In the genomic region with DNA sequence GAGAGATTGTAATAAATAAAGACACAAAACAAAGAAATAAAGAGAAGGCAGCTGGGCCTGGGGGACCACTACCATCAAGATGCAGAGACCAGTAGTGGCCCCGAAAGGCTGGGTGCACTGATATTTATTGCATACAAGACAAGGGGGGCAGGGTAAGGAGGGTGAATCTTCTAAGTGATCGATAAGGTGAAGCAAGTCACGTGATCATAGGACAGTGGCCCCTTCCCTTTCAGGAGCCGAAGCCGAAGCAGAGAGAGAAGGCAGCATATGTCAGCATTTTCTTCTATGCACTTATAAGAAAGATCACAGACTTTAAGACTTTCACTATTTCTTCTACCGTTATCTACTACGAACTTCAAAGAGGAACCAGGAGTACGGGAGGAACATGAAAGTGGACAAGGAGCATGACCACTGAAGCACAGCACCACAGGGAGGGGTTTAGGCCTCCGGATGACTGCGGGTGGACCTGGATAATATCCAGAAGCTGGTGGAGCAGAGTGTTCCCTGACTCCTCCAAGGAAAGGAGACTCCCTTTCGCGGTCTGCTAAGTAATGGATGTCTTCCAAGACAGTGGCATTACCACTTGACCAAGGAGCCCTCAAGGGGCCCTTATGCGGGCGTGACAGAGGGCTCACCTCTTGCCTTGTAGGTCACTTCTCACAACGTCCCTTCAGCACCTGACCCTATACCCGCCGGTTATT, we compare ENCODE assay signal across 7 cellular contexts.
DNase-seq lines count a peak whose midpoint lies in the region; TF ChIP-seq lines count a peak whose summit lies in the region.
"Not testable (repeated sequence)": the region's sequence is repeated elsewhere in the genome, so short reads cannot be mapped to it uniquely, and the experiment has no call there.

No MANE protein-coding gene starts in this region.

- intact Hi-C loops in thyroid gland (cut with DNase I) = not testable (repeated sequence)

- DNase-seq in HK-2 (ENCODE audit: unreplicated experiment) (peak; percentile 39), MV-4-11 (lab: John Stamatoyannopoulos, UW) (peak; percentile 68), RPMI7951 (ENCODE audit: low read depth) (peak; percentile 27), glomerular visceral epithelial cell (ENCODE audit: extremely low spot score) (peak; percentile 77), kidney glomerular epithelial cell (lab: John Stamatoyannopoulos, UW) (peak; percentile 83), myocyte (ENCODE audit: low read depth) (peak; percentile 6), thyroid gland (peak; percentile 90 to 91)

- TF ChIP-seq CTCF in thyroid gland (IDR thresholded peaks at IDR 0.05) = not testable (repeated sequence)

- H3K4me3 ChIP-seq in thyroid gland (replicated peaks in 1 of 3) = not testable (repeated sequence)

- H3K9me3 ChIP-seq in thyroid gland = not testable (repeated sequence)

- 47 to 54% methylated on average over 17 of the region's 17 CpGs for WGBS in thyroid gland, 2 donors

- not testable (repeated sequence) for H3K27me3 ChIP-seq in thyroid gland

- H3K27ac ChIP-seq in thyroid gland = peak overlapping the region; percentile 43 to 62 (median 59)

- H3K36me3 ChIP-seq in thyroid gland = not testable (repeated sequence)

- peaks cover 12 to 35% of the 10 kb centered on the region in 2 donors for H3K4me1 ChIP-seq in thyroid gland

- not testable (repeated sequence) for TF ChIP-seq POLR2A in thyroid gland (IDR thresholded peaks at IDR 0.05)

Comparison
In these comparisons a context has a peak if more than half of its experiments do, and no peak if none do; other contexts are left out.
1. DNase-seq: peak in every context shown above with its lines; median percentile 90 in thyroid gland; 83 in kidney glomerular epithelial cell; 77 in glomerular visceral epithelial cell; 68 in MV-4-11; 39 in HK-2; 27 in RPMI7951; 6 in myocyte.